19 cellular contexts compared by ENCODE assay signal in the genomic region with DNA sequence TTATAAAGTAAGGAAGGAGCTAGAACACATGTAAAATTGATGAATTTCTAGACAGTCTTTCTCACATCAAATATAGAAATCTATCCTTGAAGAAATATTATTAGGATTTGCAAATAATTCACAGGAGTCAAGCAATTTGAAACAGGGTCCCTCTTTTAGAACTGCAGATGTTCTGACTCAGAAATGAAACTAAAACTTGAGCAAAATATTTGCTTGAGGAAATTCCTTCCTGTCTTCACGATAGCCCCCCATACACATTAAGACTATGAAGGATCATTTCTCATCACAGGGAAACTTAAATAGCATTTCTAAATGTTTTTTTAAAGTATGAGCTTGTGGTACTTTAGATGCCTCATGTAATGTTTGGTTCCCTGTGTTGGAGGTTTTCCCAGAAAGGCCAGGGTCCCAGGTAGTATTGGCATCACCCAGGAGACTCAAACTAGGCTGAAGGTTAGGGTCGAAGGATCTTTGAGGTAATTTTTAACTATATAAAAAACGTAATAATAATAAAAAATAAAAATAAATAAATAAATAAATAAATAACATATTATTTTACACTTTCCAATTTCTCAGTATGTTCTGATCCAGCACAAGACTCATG.
DNase-seq lines count a peak whose midpoint lies in the region; ATAC-seq, FAIRE-seq and TF ChIP-seq lines count a peak whose summit lies in the region.
"Had no signal": no experiment of that assay in that cellular context is flagged by ENCODE, and none has a peak within 500 bp of the region (broad histone marks: within the 10 kb centered on the region; RNA-seq: fewer than 3 reads in every experiment).

No MANE protein-coding gene starts in this region.

- FAIRE-seq in HepG2 (lab: Jason Lieb, UNC) (no peak), frontal cortex (lab: Jason Lieb, UNC) (peak; percentile 52)
- FAIRE-seq: A549 had no signal

- H3K9me3 ChIP-seq in liver (ENCODE audit: control insufficient read depth in 4 of 4, low read length in 3 of 4) (no peaks in the 10 kb centered on the region), HepG2 (ENCODE audit: low read length) (no peaks in the 10 kb centered on the region), OCI-LY3 (ENCODE audit: insufficient read depth, low read length) (no peaks in the 10 kb centered on the region), SK-N-SH (no peaks in the 10 kb centered on the region)
- H3K9me3 ChIP-seq: A549, BLaER1 had no signal

- DNase-seq in HepG2 (ENCODE audit: low spot score) (no peak), frontal cortex (ENCODE audit: low spot score in 2 of 2) (no peak), KG1 (lab: John Stamatoyannopoulos, UW) (no peak), cortex of kidney (lab: John Stamatoyannopoulos, UW) (no peak), SK-N-SH (no peak), SW480 (ENCODE audit: low spot score) (no peak)
- DNase-seq: CD4-positive, alpha-beta memory T cell; DMS153; DMS79; GF-D8; GOT3; H7; HFFc6 had no signal

- POLR2A ChIA-PET in HepG2 (lab: Yijun Ruan, JAX), result no interaction called here
- POLR2A ChIA-PET in SK-N-SH (lab: Yijun Ruan, JAX), result no interaction called here

- TF ChIP-seq POLR2A in HepG2 (IDR thresholded peaks at IDR 0.05; ENCODE audit: insufficient read depth in 1 of 2, low read depth in 2 of 2, low read length in 2 of 2), result no peak

- H3K27ac ChIP-seq in liver (ENCODE audit: low read depth in 1 of 2, low read length in 2 of 2), result no peak overlapping the region
- H3K27ac ChIP-seq in HepG2 (ENCODE audit: extremely low read length, insufficient read depth, low read length), result no peak overlapping the region
- no peak overlapping the region for H3K27ac ChIP-seq in OCI-LY3 (ENCODE audit: low read length)
- no peak overlapping the region for H3K27ac ChIP-seq in SK-N-SH (ENCODE audit: low read depth in 2 of 2, low read length in 1 of 2)
- H3K27ac ChIP-seq: 22Rv1, A549, BLaER1 had no signal

- H4K20me1 ChIP-seq in HepG2 (ENCODE audit: insufficient read depth, low read length), result no peaks in the 10 kb centered on the region
- no peaks in the 10 kb centered on the region for H4K20me1 ChIP-seq in OCI-LY3 (ENCODE audit: insufficient read depth, low read length)
- no peaks in the 10 kb centered on the region for H4K20me1 ChIP-seq in SK-N-SH (ENCODE audit: insufficient read depth)
- H4K20me1 ChIP-seq: BLaER1 had no signal

- no peak overlapping the region for H3K4me2 ChIP-seq in HepG2 (ENCODE audit: low read depth, low read length)
- H3K4me2 ChIP-seq in OCI-LY3 (ENCODE audit: low read length), result peak overlapping the region; percentile 52
- H3K4me2 ChIP-seq in SK-N-SH, result no peak overlapping the region
- H3K4me2 ChIP-seq: A549, BLaER1 had no signal

- no peaks in the 10 kb centered on the region for H3K36me3 ChIP-seq in liver (ENCODE audit: control insufficient read depth in 4 of 4, insufficient read depth in 3 of 4, low read depth in 1 of 4, low read length in 3 of 4)
- no peaks in the 10 kb centered on the region for H3K36me3 ChIP-seq in HepG2 (replicated peaks in 1 of 2; ENCODE audit: control insufficient read depth in 1 of 2, insufficient read depth in 2 of 2, low read length in 2 of 2)
- H3K36me3 ChIP-seq in OCI-LY3 (replicated peaks; ENCODE audit: low read depth, low read length), result no peaks in the 10 kb centered on the region
- H3K36me3 ChIP-seq in SK-N-SH (replicated peaks in 1 of 2; ENCODE audit: control insufficient read depth in 1 of 2, insufficient read depth in 2 of 2, low read length in 1 of 2), result no peaks in the 10 kb centered on the region
- H3K36me3 ChIP-seq: BLaER1 had no signal

- H3K9me2 ChIP-seq in SK-N-SH, result no peaks in the 10 kb centered on the region

- ATAC-seq in HepG2, result no peak
- ATAC-seq: A549, HCT116 had no signal

- BruUV-seq in HepG2 (replicated peaks; lab: Mats Ljungman, UMichigan), result no TSS peak

- TF ChIP-seq RAD21 in liver (IDR thresholded peaks at IDR 0.05) (no peak), HepG2 (CRISPR knock-in tag; IDR thresholded peaks at IDR 0.05) (no peak), SK-N-SH (IDR thresholded peaks at IDR 0.05; ENCODE audit: low read length) (no peak)

- H3K4me3 ChIP-seq in liver (ENCODE audit: low read depth in 1 of 3, low read length in 3 of 3) (no peak overlapping the region), HepG2 (replicated peaks in 1 of 3; ENCODE audit: insufficient read depth in 1 of 3, low read depth in 2 of 3, low read length in 3 of 3) (no peak overlapping the region), OCI-LY3 (ENCODE audit: low read length) (no peak overlapping the region), SK-N-SH (ENCODE audit: low read depth in 2 of 2, low read length in 1 of 2) (no peak overlapping the region)
- H3K4me3 ChIP-seq: A549, BLaER1 had no signal

- H2AFZ ChIP-seq in HepG2 (ENCODE audit: low read length), result no peak overlapping the region
- peak overlapping the region; percentile 58 for H2AFZ ChIP-seq in OCI-LY3 (ENCODE audit: low read depth, low read length)
- H2AFZ ChIP-seq in SK-N-SH (ENCODE audit: low read depth), result no peak overlapping the region

- TF ChIP-seq EP300 in HepG2 (IDR thresholded peaks at IDR 0.05; ENCODE audit: low read depth in 2 of 2, low read length in 2 of 2) (no peak), HepG2 (CRISPR knock-in tag; IDR thresholded peaks at IDR 0.05; ENCODE audit: borderline replicate concordance) (no peak), SK-N-SH (IDR thresholded peaks at IDR 0.05; ENCODE audit: borderline replicate concordance in 1 of 2, low read depth in 1 of 2, low read length in 1 of 2) (no peak)

- H3K27me3 ChIP-seq in liver (ENCODE audit: control insufficient read depth in 4 of 4, insufficient read depth in 4 of 4, low read length in 3 of 4) (no peaks in the 10 kb centered on the region), HepG2 (ENCODE audit: control insufficient read depth in 1 of 2, insufficient read depth in 2 of 2, low read length in 2 of 2) (no peaks in the 10 kb centered on the region), OCI-LY3 (ENCODE audit: low read depth, low read length) (no peaks in the 10 kb centered on the region), SK-N-SH (ENCODE audit: insufficient read depth) (no peaks in the 10 kb centered on the region)
- H3K27me3 ChIP-seq: BLaER1 had no signal

- WGBS in liver, result 22% methylated on average over 3 of the region's 3 CpGs
- WGBS in HepG2 (ENCODE audit: low lambda C conversion rate), result 0% methylated on average over 3 of the region's 3 CpGs
- under 1% methylated on average over 3 of the region's 3 CpGs for WGBS in SK-N-SH (ENCODE audit: low lambda C conversion rate)

- TF ChIP-seq CTCF in liver (IDR thresholded peaks at IDR 0.05; ENCODE audit: low read depth, low read length, missing input control) (no peak), HepG2 (CRISPR knock-in tag; IDR thresholded peaks at IDR 0.05) (no peak), OCI-LY3 (IDR thresholded peaks at IDR 0.05; ENCODE audit: low read depth, low read length) (no peak), SK-N-SH (IDR thresholded peaks at IDR 0.05) (no peak)

- in situ Hi-C loops in HepG2 (cut with HindIII; ENCODE audit: extremely low pct_ligation_motif_present, low pct_unique_long_range_greater_than_20kb), result no loop called here

- CTCF ChIA-PET in HepG2 (lab: Yijun Ruan, JAX; ENCODE audit: low intra/inter-chr PET ratio, low total read pairs), result no interaction called here
- CTCF ChIA-PET in SK-N-SH (lab: Yijun Ruan, JAX), result no interaction called here

- intact Hi-C loops in HepG2 (cut with micrococcal nuclease; ENCODE audit: unreplicated experiment), result no loop called here

- H3K79me2 ChIP-seq in HepG2 (ENCODE audit: insufficient read depth, low read length) (no peaks in the 10 kb centered on the region), OCI-LY3 (ENCODE audit: low read length) (no peaks in the 10 kb centered on the region), SK-N-SH (ENCODE audit: insufficient read depth) (no peaks in the 10 kb centered on the region)

- peak overlapping the region in 1 of 2 donors; percentile 26 for H3K9ac ChIP-seq in liver (ENCODE audit: low read depth in 1 of 2, low read length in 2 of 2)
- H3K9ac ChIP-seq in HepG2 (ENCODE audit: insufficient read depth, low read depth, low read length), result no peak overlapping the region
- H3K9ac ChIP-seq in OCI-LY3 (ENCODE audit: low read length), result no peak overlapping the region
- H3K9ac ChIP-seq in SK-N-SH, result no peak overlapping the region
- H3K9ac ChIP-seq: BLaER1 had no signal

- H3K4me1 ChIP-seq in liver (ENCODE audit: control insufficient read depth in 4 of 4, insufficient read depth in 4 of 4, low read length in 3 of 4) (peaks cover 10 to 70% (median 49%) of the 10 kb centered on the region in 4 donors), HepG2 (ENCODE audit: insufficient read depth, low read length) (peaks cover 14% of the 10 kb centered on the region), OCI-LY3 (ENCODE audit: low read length) (peaks cover 23% of the 10 kb centered on the region), SK-N-SH (ENCODE audit: control insufficient read depth in 1 of 2, insufficient read depth in 2 of 2, low read depth in 1 of 2, low read length in 1 of 2) (no peaks in the 10 kb centered on the region)
- H3K4me1 ChIP-seq: A549, BLaER1 had no signal

- no peaks in the 10 kb centered on the region for H3F3A ChIP-seq in SK-N-SH (replicated peaks; ENCODE audit: insufficient read depth)

TF ChIP-seq in liver, 16 proteins besides CTCF, POLR2A, EP300 and RAD21:
- TF ChIP-seq RXRA (IDR thresholded peaks at IDR 0.05) (peak; percentile 25 to 81), HNF4A (conservative IDR thresholded peaks at IDR 0.05) (peak in 1 of 2 donors; percentile 63), NR2F2 (IDR thresholded peaks at IDR 0.05) (no peak)

TF ChIP-seq in HepG2, 621 proteins besides CTCF, POLR2A, EP300 and RAD21 (continues in another document):
- TF ChIP-seq PPARG (CRISPR knock-in tag; conservative IDR thresholded peaks at IDR 0.05), result no peak
- no peak for TF ChIP-seq IRX3 (CRISPR knock-in tag; IDR thresholded peaks at IDR 0.05; ENCODE audit: borderline replicate concordance, low read depth)

TF ChIP-seq in SK-N-SH, 30 proteins besides CTCF, POLR2A, EP300 and RAD21:
- no peak for TF ChIP-seq RXRA (IDR thresholded peaks at IDR 0.05; ENCODE audit: borderline replicate concordance, low read depth)
TF ChIP-seq in SK-N-SH: peak in this region for 0.
